ENCODE assay signal across 9 cellular contexts in the genomic region with DNA sequence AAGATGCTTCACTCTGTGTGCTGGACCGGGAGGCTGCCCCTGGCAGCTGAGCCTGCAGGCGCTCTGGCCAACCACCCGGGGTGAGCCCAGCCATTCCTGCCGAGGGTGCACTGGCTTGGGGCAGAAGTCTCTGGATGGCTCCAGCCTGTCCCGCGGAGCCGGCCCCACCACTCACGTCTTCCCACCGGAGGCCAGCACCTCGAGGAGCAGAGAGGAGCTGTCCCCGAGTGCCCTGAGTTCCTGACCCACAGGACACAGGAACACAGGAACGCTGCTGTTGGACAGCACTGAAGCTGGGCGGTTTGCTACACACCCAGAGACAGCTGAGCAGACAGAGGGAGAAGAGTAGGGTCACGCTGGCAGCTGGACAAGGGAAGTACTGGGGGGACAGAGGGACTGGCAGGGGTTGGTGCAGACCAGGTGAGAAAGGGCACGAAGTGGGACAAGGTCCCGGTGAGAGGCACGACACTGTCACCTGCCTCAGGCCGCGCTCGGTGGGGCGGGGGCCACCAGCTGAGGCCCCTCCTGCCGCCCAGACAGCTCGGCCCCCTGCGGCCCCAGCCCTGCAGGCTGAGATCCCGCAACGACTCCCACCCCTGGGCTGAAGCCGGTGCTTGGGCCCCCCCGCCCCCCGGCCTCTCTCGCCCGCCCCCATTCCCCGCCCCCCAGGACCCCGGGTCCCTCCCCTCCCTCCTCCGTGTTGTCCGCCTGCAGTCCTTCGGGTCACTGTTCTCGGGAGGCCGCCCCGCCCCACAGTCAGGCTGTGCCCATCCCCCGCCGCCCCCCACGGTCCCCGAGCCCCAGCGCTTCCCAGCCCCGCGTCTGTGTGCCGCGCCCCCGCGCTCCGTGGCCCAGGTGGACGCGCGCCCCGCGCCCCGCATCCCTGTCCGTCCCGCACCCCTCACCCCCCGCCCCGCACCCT. TPM values are rescaled to one million over a fixed set of nuclear protein-coding genes. Genes with fewer than 3 reads are reported as not detected.
A peak's percentile ranks its signal among the peaks of the same experiment; 100 is the strongest.
DNase-seq lines count a peak whose midpoint lies in the region; ATAC-seq, FAIRE-seq and TF ChIP-seq lines count a peak whose summit lies in the region.
"Had no signal": no experiment of that assay in that cellular context is flagged by ENCODE, and none has a peak within 500 bp of the region (broad histone marks: within the 10 kb centered on the region; RNA-seq: fewer than 3 reads in every experiment).

No MANE protein-coding gene starts in this region.

- H2AFZ ChIP-seq in mesenchymal stem cell (ENCODE audit: low read depth, low read length), result no peak overlapping the region

- H3K27ac ChIP-seq in A549, result peak overlapping the region; percentile 45 to 89; a peak in 5 of 6 replicates
- no peak overlapping the region for H3K27ac ChIP-seq in body of pancreas
- no peak overlapping the region for H3K27ac ChIP-seq in mesenchymal stem cell (ENCODE audit: low read length, poor library complexity, severe bottlenecking)
- no peak overlapping the region for H3K27ac ChIP-seq in foreskin keratinocyte
- H3K27ac ChIP-seq: adrenal gland had no signal

- H3K4me3 ChIP-seq in A549, result peak overlapping the region; percentile 60
- no peak overlapping the region for H3K4me3 ChIP-seq in body of pancreas
- H3K4me3 ChIP-seq in mesenchymal stem cell (ENCODE audit: insufficient read depth in 1 of 2, low read depth in 1 of 2, low read length in 2 of 2), result peak overlapping the region; percentile 32 to 78
- H3K4me3 ChIP-seq: adrenal gland had no signal

- TF ChIP-seq POLR2A in A549 (IDR thresholded peaks at IDR 0.05; ENCODE audit: low read length) (no peak), H54 (IDR thresholded peaks at IDR 0.05; ENCODE audit: low read depth, low read length) (no peak), body of pancreas (IDR thresholded peaks at IDR 0.05) (no peak)

- intact Hi-C loops in body of pancreas (cut with DNase I), result loop anchor here (10.0 kb wide), 1 partner anchor 134 kb away; a partner anchor contains a TSS

- peak overlapping the region; percentile 78 for H4K8ac ChIP-seq in mesenchymal stem cell (ENCODE audit: low read length)

- H3K4me1 ChIP-seq in A549 (peaks cover 16% of the 10 kb centered on the region; the same call in 2 of the 3 replicates), body of pancreas (peaks cover 6% of the 10 kb centered on the region), mesenchymal stem cell (ENCODE audit: control insufficient read depth, insufficient read depth, low read depth, low read length) (peaks cover 36% of the 10 kb centered on the region), foreskin keratinocyte (no peaks in the 10 kb centered on the region)
- H3K4me1 ChIP-seq: adrenal gland had no signal

- H3K18ac ChIP-seq in mesenchymal stem cell (ENCODE audit: low read depth in 1 of 2, low read length in 2 of 2), result peak overlapping the region; percentile 6 to 71

- H2AK5ac ChIP-seq in mesenchymal stem cell (ENCODE audit: low read length, severe bottlenecking), result no peak overlapping the region

- H3K4ac ChIP-seq in mesenchymal stem cell (ENCODE audit: low read depth in 1 of 2, low read length in 2 of 2), result no peak overlapping the region

- H3K79me1 ChIP-seq in mesenchymal stem cell (replicated peaks; ENCODE audit: low read length, poor library complexity, severe bottlenecking), result peaks cover 6% of the 10 kb centered on the region

- TF ChIP-seq EP300 in A549 (IDR thresholded peaks at IDR 0.05), result no peak

- H3K4me2 ChIP-seq in A549 (peak overlapping the region; percentile 71), mesenchymal stem cell (ENCODE audit: low read length, poor library complexity, severe bottlenecking) (peak overlapping the region; percentile 68)

- no peak overlapping the region for H2BK5ac ChIP-seq in mesenchymal stem cell (ENCODE audit: low read depth, low read length, poor library complexity, severe bottlenecking)

- H3K36me3 ChIP-seq in body of pancreas (replicated peaks in 1 of 2; ENCODE audit: insufficient read depth in 1 of 2, low read depth in 2 of 2) (no peaks in the 10 kb centered on the region), mesenchymal stem cell (ENCODE audit: control insufficient read depth in 1 of 2, insufficient read depth in 2 of 2, low read depth in 1 of 2, low read length in 2 of 2) (peaks cover 0 to 22% of the 10 kb centered on the region in 2 experiments)
- H3K36me3 ChIP-seq: adrenal gland had no signal

- H2BK120ac ChIP-seq in mesenchymal stem cell (ENCODE audit: low read depth, low read length), result peak overlapping the region; percentile 74

- FAIRE-seq in A549 (lab: Jason Lieb, UNC) (no peak), H54 (lab: Jason Lieb, UNC) (no peak)

- H3K9ac ChIP-seq in mesenchymal stem cell (ENCODE audit: low read length), result no peak overlapping the region

- H2BK15ac ChIP-seq in mesenchymal stem cell (ENCODE audit: low read depth, poor library complexity, severe bottlenecking), result peak overlapping the region; percentile 84

- peak overlapping the region in 1 of 2 experiments; percentile 5 for H3K14ac ChIP-seq in mesenchymal stem cell (ENCODE audit: low read length in 2 of 2)

- no peak for TF ChIP-seq RAD21 in A549 (conservative IDR thresholded peaks at IDR 0.05 in 1 of 2, IDR thresholded peaks at IDR 0.05 in 1 of 2)

- DNase-seq in A549 (ENCODE audit: low read depth in 1 of 2, low spot score in 1 of 2) (peak; percentile 46 to 48), H54 (ENCODE audit: insufficient read length, low spot score) (peak; percentile 84), body of pancreas (peak in 2 of 4 donors; percentile 16 to 32), mesenchymal stem cell (peak; percentile 71), GM10248 (ENCODE audit: extremely low spot score) (no peak), foreskin keratinocyte (no peak)
- DNase-seq in activated CD4-positive, alpha-beta T cell treated with anti-CD3 and anti-CD28 coated beads for 48 hours, result no peak

- POLR2A ChIA-PET in A549 (lab: Yijun Ruan, JAX) (interaction anchor here (0.6 to 1.1 kb wide), 3 partner anchors 13 to 162 kb away, joined by 3 to 4 read pairs (median 3); a partner anchor contains a TSS), GM10248 (lab: Yijun Ruan, JAX) (no interaction called here)

- ATAC-seq in A549 (peak; percentile 64 to 83), body of pancreas (peak; percentile 41), foreskin keratinocyte (no peak), GM19328 (IDR thresholded peaks at IDR 0.05; ENCODE audit: unreplicated experiment) (no peak)

- WGBS in A549 (ENCODE audit: missing lambda C conversion rate), result 4% methylated on average over 11 of the region's 61 CpGs
- WGBS in body of pancreas, 2 donors, result 5 to 6% methylated on average over 4 to 27 of the region's 61 CpGs
- 14% methylated on average over 14 of the region's 61 CpGs for WGBS in mesenchymal stem cell

- H2BK12ac ChIP-seq in mesenchymal stem cell (ENCODE audit: low read length in 2 of 2), result peak overlapping the region in 1 of 2 experiments; percentile 70

- no peak for TF ChIP-seq CTCF in A549 (IDR thresholded peaks at IDR 0.05)
- no peak for TF ChIP-seq CTCF in body of pancreas (IDR thresholded peaks at IDR 0.05)
- no peak for TF ChIP-seq CTCF in GM10248 (IDR thresholded peaks at IDR 0.05; ENCODE audit: control extremely low read depth, extremely low read depth, low read depth, missing control alignments)
- no peak for TF ChIP-seq CTCF in foreskin keratinocyte (conservative IDR thresholded peaks at IDR 0.05)

- no peaks in the 10 kb centered on the region for H3K9me3 ChIP-seq in A549
- H3K9me3 ChIP-seq in body of pancreas, result no peaks in the 10 kb centered on the region
- H3K9me3 ChIP-seq in mesenchymal stem cell (ENCODE audit: control insufficient read depth, low read length), result no peaks in the 10 kb centered on the region
- H3K9me3 ChIP-seq: adrenal gland had no signal

- CTCF ChIA-PET in A549 (lab: Yijun Ruan, JAX) (interaction anchor here (0.9 to 1.7 kb wide), 8 partner anchors 12 to 80 kb away, joined by 3 to 7 read pairs (median 4); a partner anchor contains a TSS), GM10248 (lab: Yijun Ruan, JAX) (interaction anchor here (1.2 to 1.5 kb wide), 3 partner anchors 15 to 150 kb away, joined by 3 read pairs; no protein-coding TSS in a partner anchor)

- H3K27me3 ChIP-seq in body of pancreas, result peaks cover 0 to 5% of the 10 kb centered on the region in 2 donors
- peaks cover 4 to 70% of the 10 kb centered on the region in 2 experiments for H3K27me3 ChIP-seq in mesenchymal stem cell (ENCODE audit: control insufficient read depth in 1 of 2, insufficient read depth in 1 of 2, low read length in 2 of 2)
- H3K27me3 ChIP-seq in foreskin keratinocyte, result peaks cover 32% of the 10 kb centered on the region

- H4K91ac ChIP-seq in mesenchymal stem cell (ENCODE audit: low read length), result peak overlapping the region; percentile 91

- H3K23ac ChIP-seq in mesenchymal stem cell (ENCODE audit: low read length in 2 of 2), result no peak overlapping the region

RNA-seq across cellular contexts. Expression of a gene that starts 0.6 kb away (rescaled TPM):
- polyA plus RNA-seq in A549 (2011; rRNA removed), result 5.1 and 5.3 TPM in 2 replicates
- 27.5 and 33.3 TPM in 2 replicates for polyA plus RNA-seq in A549 (2012; cell fraction: cytosol; rRNA removed)
- 143 and 178 TPM in 2 replicates for polyA plus RNA-seq in A549 (2012; cell fraction: nucleus; rRNA removed)
- polyA plus RNA-seq in A549 (2017; fragmentation: RNase III; extraction: RNeasy Plus Mini Kit Qiagen cat#74134 plus additional on column Dnase treatment), result 20.4 to 28.0 TPM (median 27.5 TPM) in 3 replicates
- polyA minus RNA-seq in A549 (2011; rRNA and poly(A)+ RNA removed), result 2.2 and 2.6 TPM in 2 replicates
- 1 to 10 TPM in 1 of 2 donors, not detected in 1; 2.1 TPM for total RNA-seq in body of pancreas
- polyA plus RNA-seq in mesenchymal stem cell (2013, experiment 1 of 2), result 17.0 TPM
- polyA plus RNA-seq in mesenchymal stem cell (2013, experiment 2 of 2), result 15.3 TPM
- total RNA-seq in foreskin keratinocyte, result 12.7 and 28.4 TPM in 2 replicates
- polyA plus RNA-seq in foreskin keratinocyte, result 13.6 and 37.2 TPM in 2 replicates

RNA-seq across cellular contexts. Expression of a gene that starts 25.3 kb away (rescaled TPM):
- polyA plus RNA-seq in A549 (2011; rRNA removed) (12.1 and 13.9 TPM in 2 replicates), A549 (2017; fragmentation: RNase III; extraction: RNeasy Plus Mini Kit Qiagen cat#74134 plus additional on column Dnase treatment) (22.3 to 25.9 TPM (median 23.4 TPM) in 3 replicates), foreskin keratinocyte (149 and 165 TPM in 2 replicates)
- polyA plus RNA-seq in A549 (2012; cell fraction: cytosol; rRNA removed), result 29.6 and 41.7 TPM in 2 replicates
- 51.5 and 77.9 TPM in 2 replicates for polyA plus RNA-seq in A549 (2012; cell fraction: nucleus; rRNA removed)
- 21.8 and 27.1 TPM in 2 replicates for polyA minus RNA-seq in A549 (2011; rRNA and poly(A)+ RNA removed)
- total RNA-seq in body of pancreas (10 to 100 TPM; 46.2 to 48.8 TPM), foreskin keratinocyte (148 and 170 TPM in 2 replicates)
- 2.0 TPM for polyA plus RNA-seq in mesenchymal stem cell (2013, experiment 1 of 2)
- polyA plus RNA-seq in mesenchymal stem cell (2013, experiment 2 of 2), result 1.4 TPM

RNA-seq across cellular contexts. Expression of a gene that starts 46.1 kb away (rescaled TPM):
- polyA plus RNA-seq in A549 (2011; rRNA removed), result 27.7 and 27.8 TPM in 2 replicates
- 72.5 and 84.6 TPM in 2 replicates for polyA plus RNA-seq in A549 (2012; cell fraction: cytosol; rRNA removed)
- polyA plus RNA-seq in A549 (2012; cell fraction: nucleus; rRNA removed), result 85.6 and 86.4 TPM in 2 replicates
- 56.6 to 66.4 TPM (median 58.6 TPM) in 3 replicates for polyA plus RNA-seq in A549 (2017; fragmentation: RNase III; extraction: RNeasy Plus Mini Kit Qiagen cat#74134 plus additional on column Dnase treatment)
- polyA minus RNA-seq in A549 (2011; rRNA and poly(A)+ RNA removed), result 5.3 and 13.2 TPM in 2 replicates
- 10 to 100 TPM; 50.8 to 65.6 TPM for total RNA-seq in body of pancreas
- 36.5 TPM for polyA plus RNA-seq in mesenchymal stem cell (2013, experiment 1 of 2)
- polyA plus RNA-seq in mesenchymal stem cell (2013, experiment 2 of 2), result 37.3 TPM
- total RNA-seq in foreskin keratinocyte, result 10.8 and 11.8 TPM in 2 replicates
- 14.4 and 17.7 TPM in 2 replicates for polyA plus RNA-seq in foreskin keratinocyte

RNA-seq across cellular contexts. Expression of a gene that starts 48.0 kb away (rescaled TPM):
- polyA plus RNA-seq in A549 (2011; rRNA removed) (8.6 and 10.8 TPM in 2 replicates), A549 (2017; fragmentation: RNase III; extraction: RNeasy Plus Mini Kit Qiagen cat#74134 plus additional on column Dnase treatment) (8.3 to 13.5 TPM (median 11.3 TPM) in 3 replicates), foreskin keratinocyte (1,963 and 2,381 TPM in 2 replicates)
- 8.4 and 9.0 TPM in 2 replicates for polyA plus RNA-seq in A549 (2012; cell fraction: cytosol; rRNA removed)
- 5.0 and 5.5 TPM in 2 replicates for polyA plus RNA-seq in A549 (2012; cell fraction: nucleus; rRNA removed)
- polyA minus RNA-seq in A549 (2011; rRNA and poly(A)+ RNA removed), result 15.9 and 20.7 TPM in 2 replicates
- total RNA-seq in body of pancreas (10 to 100 TPM; 51.4 to 59.7 TPM), foreskin keratinocyte (934 and 1,022 TPM in 2 replicates)
- polyA plus RNA-seq in mesenchymal stem cell (2013, experiment 1 of 2), result 2,969 TPM
- polyA plus RNA-seq in mesenchymal stem cell (2013, experiment 2 of 2), result 2,910 TPM

RNA-seq across cellular contexts. Expression of a gene that starts 54.8 kb away (rescaled TPM):
- polyA plus RNA-seq in A549 (2011; rRNA removed), result 1.7 and 2.4 TPM in 2 replicates
- 0.41 and 0.44 TPM in 2 replicates for polyA plus RNA-seq in A549 (2012; cell fraction: cytosol; rRNA removed)
- polyA plus RNA-seq in A549 (2012; cell fraction: nucleus; rRNA removed), result 0.21 and 0.22 TPM in 2 replicates
- polyA plus RNA-seq in A549 (2017; fragmentation: RNase III; extraction: RNeasy Plus Mini Kit Qiagen cat#74134 plus additional on column Dnase treatment), result 0.14 to 0.16 TPM in 2 of 3 replicates, not detected in the other
- polyA minus RNA-seq in A549 (2011; rRNA and poly(A)+ RNA removed), result 1.6 and 2.0 TPM in 2 replicates
- total RNA-seq in body of pancreas, result 10 to 100 TPM; 31.0 to 39.7 TPM
- polyA plus RNA-seq in mesenchymal stem cell (2013, experiment 1 of 2), result 395 TPM
- polyA plus RNA-seq in mesenchymal stem cell (2013, experiment 2 of 2), result 368 TPM
- total RNA-seq in foreskin keratinocyte, result 399 and 491 TPM in 2 replicates
- 615 and 795 TPM in 2 replicates for polyA plus RNA-seq in foreskin keratinocyte

Comparison
In these comparisons a context has a peak if more than half of its experiments do, and no peak if none do; other contexts are left out.
1. ATAC-seq: peak in A549 (2 of 2) and body of pancreas (single experiment); none in foreskin keratinocyte (single experiment) and GM19328 (single experiment).
2. DNase-seq: peak in A549 (2 of 2), H54 (single experiment) and mesenchymal stem cell (single experiment); none in GM10248 (single experiment), foreskin keratinocyte (0 of 2) and activated CD4-positive, alpha-beta T cell treated with anti-CD3 and anti-CD28 coated beads for 48 hours (single experiment).
3. H3K27ac ChIP-seq: peak in A549 (2 of 2); none in body of pancreas (0 of 4), mesenchymal stem cell (single experiment) and foreskin keratinocyte (single experiment).
4. H3K4me3 ChIP-seq: peak in A549 (single experiment) and mesenchymal stem cell (2 of 2); none in body of pancreas (0 of 2).